21 cellular contexts compared by ENCODE assay signal in genomic region chr19:4516199-4516938, GRCh38. TPM values are rescaled to one million over a fixed set of nuclear protein-coding genes. Genes with fewer than 3 reads are reported as not detected.
DNase-seq lines count a peak whose midpoint lies in the region; ATAC-seq and TF ChIP-seq lines count a peak whose summit lies in the region.
"Had no signal": no experiment of that assay in that cellular context is flagged by ENCODE, and none has a peak within 500 bp of the region (broad histone marks: within the 10 kb centered on the region; RNA-seq: fewer than 3 reads in every experiment).

No MANE protein-coding gene starts in this region.

- peaks cover 0 to 67% (median 42%) of the 10 kb centered on the region in 4 donors for H3K4me1 ChIP-seq in sigmoid colon
- H3K4me1 ChIP-seq: spleen had no signal

- H3K36me3 ChIP-seq in sigmoid colon: peaks cover 0 to 43% (median 19%) of the 10 kb centered on the region in 4 donors
- H3K36me3 ChIP-seq: spleen, suprapubic skin had no signal

- H3K4me3 ChIP-seq in sigmoid colon: peak overlapping the region; percentile 53 to 73 (median 60)
- H3K4me3 ChIP-seq: spleen, suprapubic skin had no signal

- DNase-seq in HuH-7.5 (ENCODE audit: low spot score) (peak; percentile 68), Right ventricle myocardium superior (no peak), sigmoid colon (no peak), NAMALWA (ENCODE audit: low spot score) (no peak)
- no peak for DNase-seq in activated CD4-positive, alpha-beta T cell treated with anti-CD3 and anti-CD28 coated beads, Interleukin-2, amount 50 U/mL, for 4 hours
- DNase-seq: activated effector memory CD4-positive, alpha-beta T cell treated with anti-CD3 and anti-CD28 coated beads, Interleukin-2, amount 50 U/mL, for 16 hours; amniotic stem cell; CD4-positive, alpha-beta T cell; dermis blood vessel endothelial cell; DMS153; GF-D8; H9; kidney glomerular epithelial cell; mesendoderm; NCI-H774; nephron progenitor cell; OCI-M1; posterior cingulate gyrus; spleen had no signal

- H3K27me3 ChIP-seq in sigmoid colon: no peaks in the 10 kb centered on the region

- TF ChIP-seq CTCF in sigmoid colon (IDR thresholded peaks at IDR 0.05): no peak

- ATAC-seq in Right ventricle myocardium superior (ENCODE audit: poor library complexity) (peak; percentile 8), GM18870 (IDR thresholded peaks at IDR 0.05; ENCODE audit: unreplicated experiment) (no peak)

- peak overlapping the region; percentile 91 to 98 (median 94) for H3K27ac ChIP-seq in sigmoid colon
- H3K27ac ChIP-seq: spleen, suprapubic skin had no signal

- H3K9me3 ChIP-seq in sigmoid colon: no peaks in the 10 kb centered on the region
- H3K9me3 ChIP-seq: spleen, suprapubic skin had no signal

- no peak for TF ChIP-seq POLR2A in sigmoid colon (IDR thresholded peaks at IDR 0.05)

- WGBS in sigmoid colon, 2 donors: 59 to 65% methylated on average over 14 of the region's 14 CpGs

- TF ChIP-seq EP300 in sigmoid colon (IDR thresholded peaks at IDR 0.05): no peak

- intact Hi-C loops in Right ventricle myocardium superior (cut with DNase I) (no loop called here), sigmoid colon (cut with DNase I) (loop anchor here (5.0 to 10.0 kb wide), 3 partner anchors 59 to 532 kb away; partner anchors contain the start of genes EEF2, TNFAIP8L1 and UBXN6)

RNA-seq across cellular contexts. Expression of gene PLIN4, which starts 1.9 kb away (rescaled TPM):
- total RNA-seq in Right ventricle myocardium superior (239 TPM), sigmoid colon (10 to 100 TPM; 41.3 to 71.7 (median 55.9) TPM)
- 10 to 100 TPM in 1 of 3 donors, 1 to 10 TPM in 1, under 1 TPM in 1; 0.69 to 22.3 (median 1.8) TPM for polyA plus RNA-seq in sigmoid colon
- total RNA-seq: CD4-positive, alpha-beta T cell had no signal

RNA-seq across cellular contexts. Expression of gene PLIN5, which starts 18.7 kb away (rescaled TPM):
- total RNA-seq in Right ventricle myocardium superior (64.6 TPM), sigmoid colon (10 to 100 TPM in 1 of 4 donors, 1 to 10 TPM in 3; 2.5 to 10.0 (median 4.2) TPM)
- polyA plus RNA-seq in sigmoid colon: 1 to 10 TPM in 2 of 3 donors, under 1 TPM in 1; 0.69 to 3.1 (median 2.4) TPM

RNA-seq across cellular contexts. Expression of gene LRG1, which starts 23.5 kb away (rescaled TPM):
- 0.22 TPM for total RNA-seq in Right ventricle myocardium superior
- 1 to 10 TPM in 1 of 4 donors, under 1 TPM in 2, not detected in 1; 0.36 to 2.3 (median 0.49) TPM for total RNA-seq in sigmoid colon
- 10 to 100 TPM in 1 of 3 donors, 1 to 10 TPM in 2; 2.4 to 21.0 (median 3.7) TPM for polyA plus RNA-seq in sigmoid colon
- total RNA-seq: CD4-positive, alpha-beta T cell had no signal

RNA-seq across cellular contexts. Expression of gene SEMA6B, which starts 43.1 kb away (rescaled TPM):
- total RNA-seq in Right ventricle myocardium superior (15.0 TPM), sigmoid colon (1 to 10 TPM; 1.1 to 5.7 (median 1.6) TPM)
- 10 to 100 TPM in 1 of 3 donors, 1 to 10 TPM in 1, under 1 TPM in 1; 0.60 to 16.9 (median 4.7) TPM for polyA plus RNA-seq in sigmoid colon

RNA-seq across cellular contexts. Expression of gene HDGFL2, which starts 44.3 kb away (rescaled TPM):
- total RNA-seq in Right ventricle myocardium superior (27.8 TPM), sigmoid colon (10 to 100 TPM; 31.0 to 45.5 (median 40.4) TPM)
- polyA plus RNA-seq in sigmoid colon: 10 to 100 TPM; 19.8 to 78.2 (median 22.2) TPM
